In genomic region chr9:109143881-109144562, GRCh38 we compare ENCODE assay signal across 8 cellular contexts. TPM values are rescaled to one million over a fixed set of nuclear protein-coding genes. Genes with fewer than 3 reads are reported as not detected.
DNase-seq lines count a peak whose midpoint lies in the region; TF ChIP-seq lines count a peak whose summit lies in the region.

No MANE protein-coding gene starts in this region.

- TF ChIP-seq CTCF in AG09309 (IDR thresholded peaks at IDR 0.05; ENCODE audit: control insufficient read depth, insufficient read depth, low read depth, low read length, missing control alignments) = peak; percentile 39
- peak; percentile 69; the same call in 1 of the 2 replicates for TF ChIP-seq CTCF in GM12875 (IDR thresholded peaks at IDR 0.05; ENCODE audit: borderline replicate concordance, insufficient read depth, low read depth, low read length)
- peak; percentile 46 for TF ChIP-seq CTCF in osteoblast (IDR thresholded peaks at IDR 0.05; ENCODE audit: extremely low read depth, low read depth, low read length)

- H3K27ac ChIP-seq in osteoblast (ENCODE audit: low read depth, low read length) = no peak overlapping the region

- CTCF ChIA-PET in HEK293T (lab: Yijun Ruan, JAX) = interaction anchor here (0.6 kb wide), 1 partner anchor 14 kb away, joined by 3 read pairs; no protein-coding TSS in a partner anchor

- H3K79me2 ChIP-seq in osteoblast (ENCODE audit: insufficient read depth, low read length) = no peaks in the 10 kb centered on the region

- H3K36me3 ChIP-seq in MG63 = no peaks in the 10 kb centered on the region
- no peaks in the 10 kb centered on the region for H3K36me3 ChIP-seq in osteoblast (ENCODE audit: insufficient read depth, low read length)

- no peak overlapping the region for H3K4me2 ChIP-seq in osteoblast (ENCODE audit: insufficient read depth, low read length)

- peak overlapping the region; percentile 41 for H2AFZ ChIP-seq in osteoblast (ENCODE audit: low read length)

- H3K4me1 ChIP-seq in osteoblast (ENCODE audit: insufficient read depth, low read length) = no peaks in the 10 kb centered on the region

- H4K20me1 ChIP-seq in osteoblast (ENCODE audit: insufficient read depth, low read length) = no peaks in the 10 kb centered on the region

- POLR2A ChIA-PET in HEK293T (lab: Yijun Ruan, JAX) = no interaction called here

- H3K4me3 ChIP-seq in AG09309 (ENCODE audit: control insufficient read depth, low read depth, low read length) = no peak overlapping the region
- no peak overlapping the region for H3K4me3 ChIP-seq in GM12875 (ENCODE audit: low read depth, low read length)
- no peak overlapping the region for H3K4me3 ChIP-seq in MG63
- H3K4me3 ChIP-seq in osteoblast (ENCODE audit: insufficient read depth, low read length) = no peak overlapping the region

- H3K27me3 ChIP-seq in MG63 (no peaks in the 10 kb centered on the region), osteoblast (ENCODE audit: insufficient read depth, low read length) (peaks cover 12% of the 10 kb centered on the region)

- no peak for DNase-seq in AG09309 (ENCODE audit: low read depth)
- DNase-seq in HEK293T (ENCODE audit: extremely low spot score) = peak; percentile 68
- peak; percentile 65 for DNase-seq in MG63
- DNase-seq in amniotic epithelial cell (ENCODE audit: low read depth) = peak; percentile 20
- DNase-seq in osteoblast (ENCODE audit: insufficient read length, low spot score, missing footprints) = peak; percentile 63
- no peak for DNase-seq in HuH-7 (ENCODE audit: low spot score)
- no peak for DNase-seq in cerebellar nuclear complex (lab: John Stamatoyannopoulos, UW)

- H3K9me3 ChIP-seq in MG63 (no peaks in the 10 kb centered on the region), osteoblast (ENCODE audit: low read depth, low read length) (no peaks in the 10 kb centered on the region)

TF ChIP-seq in HEK293T, 16 proteins besides CTCF, POLR2A, EP300 and RAD21:
- TF ChIP-seq ELF4 (IDR thresholded peaks at IDR 0.05) (no peak), FOXM1 (IDR thresholded peaks at IDR 0.05; ENCODE audit: borderline replicate concordance) (no peak), SP1 (IDR thresholded peaks at IDR 0.05) (no peak)

RNA-seq across cellular contexts. Expression of gene FRRS1L, which starts 23.0 kb away (rescaled TPM):
- total RNA-seq in MG63 (2014; rRNA removed; shearing (Covaris generic); ENCODE audit: low replicate concordance) = not detected in 2 replicates
- 0.29 and 0.36 TPM in 2 replicates for total RNA-seq in osteoblast

RNA-seq across cellular contexts. Expression of gene TMEM245, which starts 24.3 kb away (rescaled TPM):
- 20.0 and 20.5 TPM in 2 replicates for total RNA-seq in MG63 (2014; rRNA removed; shearing (Covaris generic); ENCODE audit: low replicate concordance)
- total RNA-seq in osteoblast = 45.2 and 46.9 TPM in 2 replicates

Comparison
In these comparisons a context has a peak if more than half of its experiments do, and no peak if none do; other contexts are left out.
1. DNase-seq: peak in HEK293T (single experiment), MG63 (single experiment), amniotic epithelial cell (single experiment) and osteoblast (single experiment); none in AG09309 (single experiment), HuH-7 (single experiment) and cerebellar nuclear complex (0 of 2).
2. Peak in every context shown above with its lines, with median percentiles within 50 percentile points of each other: CTCF ChIP-seq.